ENCODE assay signal across 22 cellular contexts in the genomic region with DNA sequence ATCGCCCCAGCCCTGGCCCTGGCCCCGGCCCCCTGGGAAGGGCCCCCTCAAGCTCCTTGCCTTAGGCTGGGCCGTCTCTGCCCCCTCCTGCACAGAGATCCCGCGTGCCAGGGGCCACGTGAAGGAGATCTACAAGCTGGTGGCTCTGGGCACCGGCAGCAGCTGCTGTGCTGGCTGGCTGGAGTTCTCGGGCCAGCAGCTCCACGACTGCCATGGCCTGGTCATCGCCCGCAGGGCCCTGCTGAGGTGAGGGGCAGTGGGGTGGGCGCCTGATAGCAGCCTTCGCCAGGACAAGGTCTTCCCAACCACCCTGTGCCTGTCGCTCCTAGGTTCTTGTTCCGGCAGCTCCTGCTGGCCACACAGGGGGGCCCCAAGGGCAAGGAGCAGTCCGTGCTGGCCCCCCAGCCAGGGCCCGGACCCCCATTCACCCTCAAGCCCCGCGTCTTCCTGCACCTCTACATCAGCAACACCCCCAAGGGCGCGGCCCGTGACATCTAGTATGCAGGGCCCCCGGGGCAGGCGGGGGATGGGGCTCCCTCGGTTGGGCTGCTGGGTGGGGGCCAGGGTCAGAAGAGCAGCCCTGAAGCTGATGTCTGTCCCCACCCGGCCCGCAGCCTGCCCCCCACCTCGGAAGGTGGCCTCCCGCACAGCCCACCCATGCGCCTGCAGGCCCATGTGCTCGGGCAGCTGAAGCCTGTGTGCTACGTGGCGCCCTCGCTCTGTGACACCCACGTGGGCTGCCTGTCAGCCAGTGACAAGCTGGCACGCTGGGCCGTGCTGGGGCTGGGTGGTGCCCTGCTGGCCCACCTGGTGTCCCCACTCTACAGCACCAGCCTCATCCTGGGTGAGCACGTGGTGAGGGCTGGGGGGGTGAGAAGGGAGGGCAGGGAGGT. TPM values are rescaled to one million over a fixed set of nuclear protein-coding genes. Genes with fewer than 3 reads are reported as not detected.
"Had no signal": no experiment of that assay in that cellular context is flagged by ENCODE, and none has a peak within 500 bp of the region (broad histone marks: within the 10 kb centered on the region; RNA-seq: fewer than 3 reads in every experiment).

No MANE protein-coding gene starts in this region.

- H3K36me3 ChIP-seq: cardiac muscle cell, right atrium auricular region, upper lobe of left lung had no signal

- DNase-seq: activated CD4-positive, alpha-beta T cell treated with anti-CD3 and anti-CD28 coated beads, Interleukin-2, amount 50 U/mL, for 4 hours; activated naive CD4-positive, alpha-beta T cell treated with anti-CD3 and anti-CD28 coated beads for 36 hours; activated T-cell treated with anti-CD3 and anti-CD28 coated beads, Interleukin-2, amount 50 U/mL, for 1 hour; hippocampal formation; occipital lobe; small intestine; stimulated activated CD4-positive, alpha-beta T cell treated with anti-CD3 and anti-CD28 coated beads, Interleukin-4, amount 100 ng/mL, for 24 hours; stimulated activated naive CD4-positive, alpha-beta T cell treated with Interleukin-2 at 50 U/mL for 16 hours had no signal

- H3K36me3 Mint-ChIP-seq: activated CD8-positive, alpha-beta memory T cell treated with anti-CD3 and anti-CD28 coated beads, Interleukin-2, amount 10 ng/mL, durations not matched to agents 7 days and 5 days; natural killer cell treated with Interleukin-12 subunit alpha and Interleukin-12 subunit beta and Interleukin-15 and Interleukin-18, amount 100 ng/mL, for 72 hours had no signal

- H3K4me1 ChIP-seq: right atrium auricular region, upper lobe of left lung had no signal

- H3K9me3 Mint-ChIP-seq: activated naive CD4-positive, alpha-beta T cell treated with anti-CD3 and anti-CD28 coated beads for 36 hours; activated T-helper 2 cell treated with anti-CD3 and anti-CD28 coated beads, Interferon-gamma antibody, Interleukin-2, Interleukin-4, amounts not matched to agents 10 μg/mL and 5 μg/mL and 100 μg/mL, durations not matched to agents 14 hours and 24 hours and 36 hours; natural killer cell treated with Interleukin-12 subunit alpha and Interleukin-12 subunit beta and Interleukin-15 and Interleukin-18, amount 100 ng/mL, for 72 hours had no signal

- H3K27ac Mint-ChIP-seq: activated CD8-positive, alpha-beta memory T cell treated with anti-CD3 and anti-CD28 coated beads, Interleukin-2, amount 10 ng/mL, durations not matched to agents 7 days and 5 days; activated naive CD4-positive, alpha-beta T cell treated with anti-CD3 and anti-CD28 coated beads for 36 hours; activated T-helper 2 cell treated with anti-CD3 and anti-CD28 coated beads, Interferon-gamma antibody, Interleukin-2, Interleukin-4, amounts not matched to agents 10 μg/mL and 5 μg/mL and 100 μg/mL, durations not matched to agents 14 hours and 24 hours and 36 hours; natural killer cell treated with Interleukin-12 subunit alpha and Interleukin-12 subunit beta and Interleukin-15 and Interleukin-18, amount 100 ng/mL, for 72 hours had no signal

- H3K27me3 ChIP-seq: cardiac muscle cell, right atrium auricular region, upper lobe of left lung had no signal

- H3K27ac ChIP-seq: cardiac muscle cell, right atrium auricular region, upper lobe of left lung had no signal

- H3K4me3 ChIP-seq: cardiac muscle cell, right atrium auricular region, upper lobe of left lung had no signal

- H3K9me3 ChIP-seq: right atrium auricular region, upper lobe of left lung had no signal

RNA-seq across cellular contexts. Expression of a gene that starts 4.5 kb away (rescaled TPM):
- total RNA-seq: activated CD8-positive, alpha-beta memory T cell treated with anti-CD3 and anti-CD28 coated beads, Interleukin-2, amount 10 ng/mL, durations not matched to agents 7 days and 5 days; activated T-helper 2 cell treated with anti-CD3 and anti-CD28 coated beads, Interferon-gamma antibody, Interleukin-2, Interleukin-4, amounts not matched to agents 10 μg/mL and 5 μg/mL and 100 μg/mL, durations not matched to agents 14 hours and 24 hours and 36 hours; astrocyte; cardiac muscle cell; mesenteric fat pad; natural killer cell treated with Interleukin-12 subunit alpha and Interleukin-12 subunit beta and Interleukin-15 and Interleukin-18, amount 100 ng/mL, for 72 hours; occipital lobe; progenitor cell of endocrine pancreas; T-helper 1 cell treated with Interleukin-12 subunit alpha and Interleukin-12 subunit beta and Interleukin-4 antibody, amounts not matched to agents 30 ng/mL and 1 ng/mL, for 36 hours; temporal lobe had no signal
- polyA plus RNA-seq: cardiac muscle cell had no signal

RNA-seq across cellular contexts. Expression of a gene that starts 44.4 kb away (rescaled TPM):
- total RNA-seq: activated CD8-positive, alpha-beta memory T cell treated with anti-CD3 and anti-CD28 coated beads, Interleukin-2, amount 10 ng/mL, durations not matched to agents 7 days and 5 days; activated naive CD4-positive, alpha-beta T cell treated with anti-CD3 and anti-CD28 coated beads for 36 hours; activated T-helper 2 cell treated with anti-CD3 and anti-CD28 coated beads, Interferon-gamma antibody, Interleukin-2, Interleukin-4, amounts not matched to agents 10 μg/mL and 5 μg/mL and 100 μg/mL, durations not matched to agents 14 hours and 24 hours and 36 hours; astrocyte; cardiac muscle cell; esophagus mucosa; glomerular endothelial cell; liver; mesenteric fat pad; natural killer cell treated with Interleukin-12 subunit alpha and Interleukin-12 subunit beta and Interleukin-15 and Interleukin-18, amount 100 ng/mL, for 72 hours; occipital lobe; progenitor cell of endocrine pancreas; right atrium auricular region; T-helper 1 cell treated with Interleukin-12 subunit alpha and Interleukin-12 subunit beta and Interleukin-4 antibody, amounts not matched to agents 30 ng/mL and 1 ng/mL, for 36 hours; temporal lobe; upper lobe of left lung had no signal
- polyA plus RNA-seq: cardiac muscle cell, liver, small intestine had no signal

RNA-seq across cellular contexts. Expression of a gene that starts 50.3 kb away (rescaled TPM):
- total RNA-seq: activated CD8-positive, alpha-beta memory T cell treated with anti-CD3 and anti-CD28 coated beads, Interleukin-2, amount 10 ng/mL, durations not matched to agents 7 days and 5 days; activated naive CD4-positive, alpha-beta T cell treated with anti-CD3 and anti-CD28 coated beads for 36 hours; glomerular endothelial cell; mesenteric fat pad; natural killer cell treated with Interleukin-12 subunit alpha and Interleukin-12 subunit beta and Interleukin-15 and Interleukin-18, amount 100 ng/mL, for 72 hours; T-helper 1 cell treated with Interleukin-12 subunit alpha and Interleukin-12 subunit beta and Interleukin-4 antibody, amounts not matched to agents 30 ng/mL and 1 ng/mL, for 36 hours had no signal
